In the genomic region with DNA sequence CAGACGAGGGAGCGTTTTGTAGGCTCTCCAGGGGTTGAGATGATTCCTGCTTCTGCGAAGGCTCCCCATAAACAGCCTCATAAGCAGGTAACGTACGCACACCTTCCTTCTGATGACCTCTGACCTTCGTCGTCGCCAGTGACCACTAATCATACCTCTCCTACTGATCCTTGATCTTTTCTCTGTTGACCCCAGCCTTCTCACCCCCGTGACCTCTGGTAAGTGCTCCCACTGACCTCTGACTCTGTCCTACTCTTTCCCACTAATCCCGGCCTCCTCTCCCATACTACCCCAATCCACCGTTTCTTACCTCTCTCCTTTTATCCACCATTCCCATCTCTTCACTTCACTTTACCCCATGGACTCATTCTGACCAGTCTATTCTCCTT, we compare ENCODE assay signal across 2 cellular contexts.
TF ChIP-seq lines count a peak whose summit lies in the region.

No MANE protein-coding gene starts in this region.

TF ChIP-seq in A549, 52 proteins besides CTCF, POLR2A, EP300 and RAD21:
- TF ChIP-seq NPAS2 (CRISPR knock-in tag; IDR thresholded peaks at IDR 0.05; ENCODE audit: borderline replicate concordance) (no peak), GATA3 (IDR thresholded peaks at IDR 0.05; ENCODE audit: borderline replicate concordance) (no peak), EHF (CRISPR knock-in tag; IDR thresholded peaks at IDR 0.05) (no peak), SMC3 (IDR thresholded peaks at IDR 0.05) (no peak), PHF8 (IDR thresholded peaks at IDR 0.05; ENCODE audit: borderline replicate concordance, low read depth) (no peak), NR3C1 (IDR thresholded peaks at IDR 0.05) (no peak), ZFP36 (IDR thresholded peaks at IDR 0.05; ENCODE audit: borderline replicate concordance, partially characterized antibody) (no peak), SREBF2 (IDR thresholded peaks at IDR 0.05) (no peak), JUN (IDR thresholded peaks at IDR 0.05) (no peak), RARB (CRISPR knock-in tag; IDR thresholded peaks at IDR 0.05) (no peak), HOXA7 (CRISPR knock-in tag; IDR thresholded peaks at IDR 0.05) (no peak), JUNB (IDR thresholded peaks at IDR 0.05) (no peak), KDM1A (IDR thresholded peaks at IDR 0.05; ENCODE audit: low read depth) (no peak), CHD4 (IDR thresholded peaks at IDR 0.05; ENCODE audit: borderline replicate concordance) (no peak), KDM5A (IDR thresholded peaks at IDR 0.05) (no peak), CBX8 (IDR thresholded peaks at IDR 0.05) (no peak), MAZ (IDR thresholded peaks at IDR 0.05; ENCODE audit: borderline replicate concordance, low read depth, low read length) (no peak), ZNF302 (CRISPR knock-in tag; IDR thresholded peaks at IDR 0.05) (no peak)

TF ChIP-seq in K562, 482 proteins besides CTCF, POLR2A, EP300 and RAD21:
- TF ChIP-seq, protein P1, sequence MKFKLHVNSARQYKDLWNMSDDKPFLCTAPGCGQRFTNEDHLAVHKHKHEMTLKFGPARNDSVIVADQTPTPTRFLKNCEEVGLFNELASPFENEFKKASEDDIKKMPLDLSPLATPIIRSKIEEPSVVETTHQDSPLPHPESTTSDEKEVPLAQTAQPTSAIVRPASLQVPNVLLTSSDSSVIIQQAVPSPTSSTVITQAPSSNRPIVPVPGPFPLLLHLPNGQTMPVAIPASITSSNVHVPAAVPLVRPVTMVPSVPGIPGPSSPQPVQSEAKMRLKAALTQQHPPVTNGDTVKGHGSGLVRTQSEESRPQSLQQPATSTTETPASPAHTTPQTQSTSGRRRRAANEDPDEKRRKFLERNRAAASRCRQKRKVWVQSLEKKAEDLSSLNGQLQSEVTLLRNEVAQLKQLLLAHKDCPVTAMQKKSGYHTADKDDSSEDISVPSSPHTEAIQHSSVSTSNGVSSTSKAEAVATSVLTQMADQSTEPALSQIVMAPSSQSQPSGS (CRISPR knock-in tag; IDR thresholded peaks at IDR 0.05): no peak
- TF ChIP-seq ZNF124 (CRISPR knock-in tag; IDR thresholded peaks at IDR 0.05) (no peak), ZKSCAN1 (IDR thresholded peaks at IDR 0.05; ENCODE audit: low read depth, low read length) (no peak), NR2C1 (IDR thresholded peaks at IDR 0.05) (peak; percentile 45), NR2C1 (tag; IDR thresholded peaks at IDR 0.05) (no peak), TRIM28 (IDR thresholded peaks at IDR 0.05) (no peak), ZNF668 (CRISPR knock-in tag; IDR thresholded peaks at IDR 0.05) (no peak), DDX20 (tag; IDR thresholded peaks at IDR 0.05; ENCODE audit: low read depth) (no peak), TOE1 (IDR thresholded peaks at IDR 0.05; ENCODE audit: borderline replicate concordance) (no peak), TOE1 (CRISPR knock-in tag; IDR thresholded peaks at IDR 0.05; ENCODE audit: borderline replicate concordance, low read depth) (no peak), YBX1 (IDR thresholded peaks at IDR 0.05) (no peak), HDAC1 (IDR thresholded peaks at IDR 0.05) (0 out of 4 replicates have a peak, but pooled peaks of 1 of the 2 experiments have one; percentile 28), NR2C2 (CRISPR knock-in tag; IDR thresholded peaks at IDR 0.05) (no peak), NR2C2 (tag; IDR thresholded peaks at IDR 0.05) (peak; percentile 43; the same call in 1 of the 2 replicates), ZNF224 (CRISPR knock-in tag; IDR thresholded peaks at IDR 0.05) (no peak), KHSRP (IDR thresholded peaks at IDR 0.05) (no peak), ZNF431 (CRISPR knock-in tag; IDR thresholded peaks at IDR 0.05) (no peak), SRF (CRISPR knock-in tag; IDR thresholded peaks at IDR 0.05) (no peak)
- TF ChIP-seq, protein P2, sequence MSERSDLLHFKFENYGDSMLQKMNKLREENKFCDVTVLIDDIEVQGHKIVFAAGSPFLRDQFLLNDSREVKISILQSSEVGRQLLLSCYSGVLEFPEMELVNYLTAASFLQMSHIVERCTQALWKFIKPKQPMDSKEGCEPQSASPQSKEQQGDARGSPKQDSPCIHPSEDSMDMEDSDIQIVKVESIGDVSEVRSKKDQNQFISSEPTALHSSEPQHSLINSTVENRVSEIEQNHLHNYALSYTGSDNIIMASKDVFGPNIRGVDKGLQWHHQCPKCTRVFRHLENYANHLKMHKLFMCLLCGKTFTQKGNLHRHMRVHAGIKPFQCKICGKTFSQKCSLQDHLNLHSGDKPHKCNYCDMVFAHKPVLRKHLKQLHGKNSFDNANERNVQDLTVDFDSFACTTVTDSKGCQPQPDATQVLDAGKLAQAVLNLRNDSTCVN (CRISPR knock-in tag; IDR thresholded peaks at IDR 0.05): no peak
- TF ChIP-seq, protein P3, sequence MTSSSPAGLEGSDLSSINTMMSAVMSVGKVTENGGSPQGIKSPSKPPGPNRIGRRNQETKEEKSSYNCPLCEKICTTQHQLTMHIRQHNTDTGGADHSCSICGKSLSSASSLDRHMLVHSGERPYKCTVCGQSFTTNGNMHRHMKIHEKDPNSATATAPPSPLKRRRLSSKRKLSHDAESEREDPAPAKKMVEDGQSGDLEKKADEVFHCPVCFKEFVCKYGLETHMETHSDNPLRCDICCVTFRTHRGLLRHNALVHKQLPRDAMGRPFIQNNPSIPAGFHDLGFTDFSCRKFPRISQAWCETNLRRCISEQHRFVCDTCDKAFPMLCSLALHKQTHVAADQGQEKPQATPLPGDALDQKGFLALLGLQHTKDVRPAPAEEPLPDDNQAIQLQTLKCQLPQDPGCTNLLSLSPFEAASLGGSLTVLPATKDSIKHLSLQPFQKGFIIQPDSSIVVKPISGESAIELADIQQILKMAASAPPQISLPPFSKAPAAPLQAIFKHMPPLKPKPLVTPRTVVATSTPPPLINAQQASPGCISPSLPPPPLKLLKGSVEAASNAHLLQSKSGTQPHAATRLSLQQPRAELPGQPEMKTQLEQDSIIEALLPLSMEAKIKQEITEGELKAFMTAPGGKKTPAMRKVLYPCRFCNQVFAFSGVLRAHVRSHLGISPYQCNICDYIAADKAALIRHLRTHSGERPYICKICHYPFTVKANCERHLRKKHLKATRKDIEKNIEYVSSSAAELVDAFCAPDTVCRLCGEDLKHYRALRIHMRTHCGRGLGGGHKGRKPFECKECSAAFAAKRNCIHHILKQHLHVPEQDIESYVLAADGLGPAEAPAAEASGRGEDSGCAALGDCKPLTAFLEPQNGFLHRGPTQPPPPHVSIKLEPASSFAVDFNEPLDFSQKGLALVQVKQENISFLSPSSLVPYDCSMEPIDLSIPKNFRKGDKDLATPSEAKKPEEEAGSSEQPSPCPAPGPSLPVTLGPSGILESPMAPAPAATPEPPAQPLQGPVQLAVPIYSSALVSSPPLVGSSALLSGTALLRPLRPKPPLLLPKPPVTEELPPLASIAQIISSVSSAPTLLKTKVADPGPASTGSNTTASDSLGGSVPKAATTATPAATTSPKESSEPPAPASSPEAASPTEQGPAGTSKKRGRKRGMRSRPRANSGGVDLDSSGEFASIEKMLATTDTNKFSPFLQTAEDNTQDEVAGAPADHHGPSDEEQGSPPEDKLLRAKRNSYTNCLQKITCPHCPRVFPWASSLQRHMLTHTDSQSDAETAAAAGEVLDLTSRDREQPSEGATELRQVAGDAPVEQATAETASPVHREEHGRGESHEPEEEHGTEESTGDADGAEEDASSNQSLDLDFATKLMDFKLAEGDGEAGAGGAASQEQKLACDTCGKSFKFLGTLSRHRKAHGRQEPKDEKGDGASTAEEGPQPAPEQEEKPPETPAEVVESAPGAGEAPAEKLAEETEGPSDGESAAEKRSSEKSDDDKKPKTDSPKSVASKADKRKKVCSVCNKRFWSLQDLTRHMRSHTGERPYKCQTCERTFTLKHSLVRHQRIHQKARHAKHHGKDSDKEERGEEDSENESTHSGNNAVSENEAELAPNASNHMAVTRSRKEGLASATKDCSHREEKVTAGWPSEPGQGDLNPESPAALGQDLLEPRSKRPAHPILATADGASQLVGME (CRISPR knock-in tag; IDR thresholded peaks at IDR 0.05): no peak
- TF ChIP-seq, protein P4, sequence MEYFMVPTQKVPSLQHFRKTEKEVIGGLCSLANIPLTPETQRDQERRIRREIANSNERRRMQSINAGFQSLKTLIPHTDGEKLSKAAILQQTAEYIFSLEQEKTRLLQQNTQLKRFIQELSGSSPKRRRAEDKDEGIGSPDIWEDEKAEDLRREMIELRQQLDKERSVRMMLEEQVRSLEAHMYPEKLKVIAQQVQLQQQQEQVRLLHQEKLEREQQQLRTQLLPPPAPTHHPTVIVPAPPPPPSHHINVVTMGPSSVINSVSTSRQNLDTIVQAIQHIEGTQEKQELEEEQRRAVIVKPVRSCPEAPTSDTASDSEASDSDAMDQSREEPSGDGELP (CRISPR knock-in tag; IDR thresholded peaks at IDR 0.05; ENCODE audit: borderline replicate concordance): no peak
TF ChIP-seq in K562: peak in this region for 3.
